ENCODE assay signal across 8 cellular contexts in the genomic region with DNA sequence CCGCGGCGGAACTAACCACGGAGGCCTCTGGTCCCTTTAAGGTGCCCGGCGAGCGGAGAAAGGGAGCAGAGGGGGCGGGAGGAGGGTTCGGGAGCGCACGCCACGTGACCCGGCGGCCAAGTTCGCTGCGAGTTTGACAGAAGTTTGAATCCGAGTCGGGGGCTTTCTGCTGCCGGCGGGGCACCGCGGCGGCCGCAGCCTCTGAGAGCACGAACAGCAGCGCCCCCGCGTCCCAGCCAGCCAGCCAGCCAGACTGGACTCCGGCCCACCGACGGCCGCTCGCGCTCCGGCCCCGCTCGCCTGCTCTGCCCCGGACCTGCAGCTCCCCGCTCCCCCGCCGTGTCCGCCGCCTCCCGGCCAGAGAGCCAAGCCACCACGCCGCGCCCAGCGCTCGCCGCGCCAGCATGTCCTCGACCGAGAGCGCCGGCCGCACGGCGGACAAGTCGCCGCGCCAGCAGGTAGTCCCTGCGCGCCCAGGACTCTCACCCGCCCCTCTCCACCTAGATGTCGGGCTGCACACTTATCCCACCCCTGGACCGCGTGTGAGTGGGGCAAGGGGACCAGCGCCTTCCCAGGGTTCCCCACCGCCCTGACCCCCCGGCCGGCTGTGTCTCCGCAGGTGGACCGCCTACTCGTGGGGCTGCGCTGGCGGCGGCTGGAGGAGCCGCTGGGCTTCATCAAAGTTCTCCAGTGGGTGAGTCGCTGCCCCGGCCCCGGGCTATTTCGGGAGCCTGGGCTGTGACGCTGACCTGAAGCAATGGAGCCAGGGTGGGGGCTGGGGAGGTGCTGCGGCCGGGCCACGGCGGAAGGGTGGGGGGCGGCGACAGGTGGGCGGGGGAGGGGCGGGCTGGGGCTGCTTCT. TPM values are rescaled to one million over a fixed set of nuclear protein-coding genes. Genes with fewer than 3 reads are reported as not detected.
DNase-seq lines count a peak whose midpoint lies in the region; ATAC-seq, FAIRE-seq and TF ChIP-seq lines count a peak whose summit lies in the region.

SYPL2 (plus strand) TSS at position 107 of the 861 bp plus-strand sequence; CDS start at position 405, 298 bp downstream.

- CTCF ChIA-PET in BJ (lab: Yijun Ruan, JAX) (interaction anchor here (0.5 to 1.2 kb wide), 3 partner anchors 17 to 62 kb away, joined by 3 to 5 read pairs (median 4); no protein-coding TSS in a partner anchor), IMR-90 (lab: Yijun Ruan, JAX) (interaction anchor here (0.5 kb wide), 1 partner anchor 83 kb away, joined by 4 read pairs; no protein-coding TSS in a partner anchor)

- no peak within 1 kb of the TSS for H3K18ac ChIP-seq in IMR-90 (ENCODE audit: low read depth, low read length)

- no peak within 1 kb of the TSS for H2BK15ac ChIP-seq in IMR-90 (ENCODE audit: low read depth, low read length)

- H3K9me3 ChIP-seq in IMR-90 (ENCODE audit: control insufficient read depth, insufficient read depth, low read length) (no peaks in the 10 kb centered on the region), keratinocyte (ENCODE audit: control insufficient read depth, low read depth, low read length) (no peaks in the 10 kb centered on the region)

- H3K4me3 ChIP-seq in BJ (ENCODE audit: low read depth, low read length) (peak within 1 kb of the TSS; percentile 83), IMR-90 (ENCODE audit: insufficient read depth, low read depth, low read length) (peak within 1 kb of the TSS; percentile 57), brain microvascular endothelial cell (ENCODE audit: low read depth, low read length) (peak within 1 kb of the TSS; percentile 49), keratinocyte (ENCODE audit: control insufficient read depth in 2 of 3, extremely low read depth in 1 of 3, insufficient read depth in 2 of 3, low read depth in 1 of 3, low read length in 3 of 3) (peak within 1 kb of the TSS in 2 of 3 experiments; percentile 16 to 33)

- H2BK5ac ChIP-seq in IMR-90 (ENCODE audit: low read depth, low read length, poor library complexity, severe bottlenecking): no peak within 1 kb of the TSS

- H3K79me1 ChIP-seq in IMR-90 (ENCODE audit: low read depth in 1 of 2, low read length in 2 of 2): no peaks in the 10 kb centered on the region

- H3K56ac ChIP-seq in IMR-90 (ENCODE audit: extremely low read depth, insufficient read depth, low read length): no peak within 1 kb of the TSS

- in situ Hi-C loops in IMR-90 (cut with MboI; ENCODE audit: low sequenced_read_pairs) (no loop called here), brain microvascular endothelial cell (cut with HindIII; ENCODE audit: low pct_ligation_motif_present, low sequenced_read_pairs) (no loop called here)

- H3K27ac ChIP-seq in IMR-90 (ENCODE audit: insufficient read depth, low read length) (no peak within 1 kb of the TSS), brain microvascular endothelial cell (no peak within 1 kb of the TSS), keratinocyte (ENCODE audit: control insufficient read depth, insufficient read depth, low read length) (no peak within 1 kb of the TSS)

- TF ChIP-seq RAD21 in IMR-90 (IDR thresholded peaks at IDR 0.05; ENCODE audit: low read length): no peak

- peak within 1 kb of the TSS; percentile 88 for H2AFZ ChIP-seq in IMR-90 (replicated peaks; ENCODE audit: low read length, poor library complexity)
- no peak within 1 kb of the TSS for H2AFZ ChIP-seq in keratinocyte (ENCODE audit: control insufficient read depth, low read length)

- H2AK9ac ChIP-seq in IMR-90 (replicated peaks; ENCODE audit: low read depth, low read length, poor library complexity): no peak within 1 kb of the TSS

- no peaks in the 10 kb centered on the region for H3K9me3 Mint-ChIP-seq in stimulated activated memory B cell treated with anti-CD40 and anti-IgM and Interleukin-4, amounts not matched to agents 10 μg/mL and 1 μg/mL and 100 μg/mL, for 72 hours

- no peaks in the 10 kb centered on the region for H3K36me3 Mint-ChIP-seq in stimulated activated memory B cell treated with anti-CD40 and anti-IgM and Interleukin-4, amounts not matched to agents 10 μg/mL and 1 μg/mL and 100 μg/mL, for 72 hours

- no peaks in the 10 kb centered on the region for H3K9me1 ChIP-seq in IMR-90 (ENCODE audit: insufficient read depth, low read length)
- H3K9me1 ChIP-seq in keratinocyte (ENCODE audit: control insufficient read depth, extremely low read depth, insufficient read depth, low read length): no peaks in the 10 kb centered on the region

- no peaks in the 10 kb centered on the region for H3K4me1 ChIP-seq in IMR-90 (ENCODE audit: control insufficient read depth, insufficient read depth, low read length)
- H3K4me1 ChIP-seq in keratinocyte (ENCODE audit: control insufficient read depth, extremely low read depth, insufficient read depth, low read length): no peaks in the 10 kb centered on the region

- H4K8ac ChIP-seq in IMR-90 (ENCODE audit: low read depth in 2 of 2, low read length in 2 of 2): peak within 1 kb of the TSS in 1 of 2 experiments; percentile 21; a peak in 2 of 4 replicates

- peaks cover 5% of the 10 kb centered on the region for H3K4me1 Mint-ChIP-seq in stimulated activated memory B cell treated with anti-CD40 and anti-IgM and Interleukin-4, amounts not matched to agents 10 μg/mL and 1 μg/mL and 100 μg/mL, for 72 hours

- no peaks in the 10 kb centered on the region for H3K27me3 ChIP-seq in BJ (ENCODE audit: control insufficient read depth, insufficient read depth, low read length)
- peaks cover 64% of the 10 kb centered on the region for H3K27me3 ChIP-seq in IMR-90 (ENCODE audit: control insufficient read depth, insufficient read depth, low read length)
- peaks cover 64% of the 10 kb centered on the region for H3K27me3 ChIP-seq in brain microvascular endothelial cell (replicated peaks)
- H3K27me3 ChIP-seq in keratinocyte (ENCODE audit: control insufficient read depth, extremely low read depth, insufficient read depth, low read length): peaks cover 67% of the 10 kb centered on the region

- H3K36me3 ChIP-seq in BJ (ENCODE audit: control insufficient read depth, insufficient read depth, low read length): no peaks in the 10 kb centered on the region
- no peaks in the 10 kb centered on the region for H3K36me3 ChIP-seq in IMR-90 (ENCODE audit: control insufficient read depth, insufficient read depth, low read length)
- H3K36me3 ChIP-seq in brain microvascular endothelial cell (replicated peaks): no peaks in the 10 kb centered on the region
- H3K36me3 ChIP-seq in keratinocyte (ENCODE audit: control insufficient read depth in 2 of 2, extremely low read depth in 1 of 2, insufficient read depth in 2 of 2, low read length in 2 of 2): no peaks in the 10 kb centered on the region

- intact Hi-C loops in IMR-90 (cut with micrococcal nuclease): no loop called here

- no peak within 1 kb of the TSS for H4K91ac ChIP-seq in IMR-90 (ENCODE audit: insufficient read depth, low read depth, low read length)

- no TSS peak for BruUV-seq in IMR-90 (replicated peaks; lab: Mats Ljungman, UMichigan)

- H4K5ac ChIP-seq in IMR-90 (ENCODE audit: low read depth, low read length): no peak within 1 kb of the TSS

- H4K20me1 ChIP-seq in IMR-90 (ENCODE audit: insufficient read depth, low read length): no peaks in the 10 kb centered on the region
- no peaks in the 10 kb centered on the region for H4K20me1 ChIP-seq in keratinocyte (ENCODE audit: control insufficient read depth, extremely low read depth, insufficient read depth, low read length)

- H2BK120ac ChIP-seq in IMR-90 (ENCODE audit: low read depth, low read length): no peak within 1 kb of the TSS

- H3K4me2 ChIP-seq in IMR-90 (ENCODE audit: low read depth, low read length) (peak within 1 kb of the TSS; percentile 55), keratinocyte (ENCODE audit: control insufficient read depth, extremely low read depth, insufficient read depth, low read depth, low read length) (peak within 1 kb of the TSS; percentile 51)

- no peak within 1 kb of the TSS for H3K4ac ChIP-seq in IMR-90 (ENCODE audit: low read depth, low read length)

- dilution Hi-C loops in IMR-90 (cut with HindIII; ENCODE audit: low sequenced_read_pairs, unreplicated experiment) (no loop called here), keratinocyte (cut with MboI; ENCODE audit: extremely low pct_ligation_motif_present, low sequenced_read_pairs) (no loop called here)

- DNase-seq in BJ (ENCODE audit: low read depth) (no peak), IMR-90 (peak; percentile 12), brain microvascular endothelial cell (no peak), keratinocyte (ENCODE audit: low read depth, low spot score) (no peak), NCI-H1694 (lab: John Stamatoyannopoulos, UW) (no peak), NCI-H1694 treated with DMSO at 0.1 percent for 48 hours (lab: John Stamatoyannopoulos, UW) (no peak)

- H3K27me3 Mint-ChIP-seq in stimulated activated memory B cell treated with anti-CD40 and anti-IgM and Interleukin-4, amounts not matched to agents 10 μg/mL and 1 μg/mL and 100 μg/mL, for 72 hours: peaks cover 92% of the 10 kb centered on the region

- H2AK5ac ChIP-seq in IMR-90 (ENCODE audit: low read depth, low read length): no peak within 1 kb of the TSS

- no peaks in the 10 kb centered on the region for H3K79me2 ChIP-seq in keratinocyte (ENCODE audit: control insufficient read depth, insufficient read depth, low read length)

- TF ChIP-seq POLR2A in IMR-90 (IDR thresholded peaks at IDR 0.05; ENCODE audit: low read depth, low read length): no peak

- peak within 1 kb of the TSS; percentile 38 for H3K4me3 Mint-ChIP-seq in stimulated activated memory B cell treated with anti-CD40 and anti-IgM and Interleukin-4, amounts not matched to agents 10 μg/mL and 1 μg/mL and 100 μg/mL, for 72 hours

- ATAC-seq in IMR-90 (ENCODE audit: low read depth) (peak; percentile 81), GM21723 (IDR thresholded peaks at IDR 0.05; ENCODE audit: unreplicated experiment) (no peak)
- ATAC-seq in stimulated activated memory B cell treated with anti-CD40 and anti-IgM and Interleukin-4, amounts not matched to agents 10 μg/mL and 1 μg/mL and 100 μg/mL, for 72 hours: no peak

- H3K23ac ChIP-seq in IMR-90 (ENCODE audit: low read depth, low read length): no peak within 1 kb of the TSS; the same call in 1 of the 2 replicates

- no peak within 1 kb of the TSS for H3K14ac ChIP-seq in IMR-90 (replicated peaks; ENCODE audit: low read depth, low read length)

- H3K9ac ChIP-seq in IMR-90 (ENCODE audit: low read depth, low read length) (no peak within 1 kb of the TSS), keratinocyte (ENCODE audit: control insufficient read depth, extremely low read depth, insufficient read depth, low read length) (no peak within 1 kb of the TSS)

- H2BK20ac ChIP-seq in IMR-90 (ENCODE audit: low read depth, low read length): no peak within 1 kb of the TSS

- FAIRE-seq in keratinocyte (lab: Jason Lieb, UNC): no peak

- TF ChIP-seq CTCF in BJ (IDR thresholded peaks at IDR 0.05; ENCODE audit: insufficient read depth, low read depth, low read length) (no peak), IMR-90 (conservative IDR thresholded peaks at IDR 0.05; ENCODE audit: low read depth, low read length) (no peak), brain microvascular endothelial cell (IDR thresholded peaks at IDR 0.05; ENCODE audit: low read depth, low read length, missing control alignments) (no peak), keratinocyte (optimal IDR thresholded peaks at IDR 0.05 in 1 of 3, IDR thresholded peaks at IDR 0.05 in 1 of 3, conservative IDR thresholded peaks at IDR 0.05 in 1 of 3; ENCODE audit: extremely low read depth in 1 of 3, insufficient read depth in 2 of 3, low read length in 3 of 3) (no peak)

- POLR2A ChIA-PET in BJ (lab: Charles Lee) (no interaction called here), IMR-90 (lab: Charles Lee; ENCODE audit: unreplicated experiment) (no interaction called here)

- H3K27ac Mint-ChIP-seq in stimulated activated memory B cell treated with anti-CD40 and anti-IgM and Interleukin-4, amounts not matched to agents 10 μg/mL and 1 μg/mL and 100 μg/mL, for 72 hours: no peak within 1 kb of the TSS

- 1% methylated on average over 30 of the region's 91 CpGs; no CpG with 5 or more reads in 1 of the 2 experiments for WGBS in IMR-90 (ENCODE audit: extremely low coverage in 2 of 2, insufficient read length in 1 of 2), 2 experiments

RNA-seq across cellular contexts. Expression of gene SYPL2, which starts in this region (rescaled TPM):
- polyA plus RNA-seq in BJ (2011; rRNA removed) (58.8 and 73.1 TPM in 2 replicates), IMR-90 (2012; rRNA removed) (0.55 and 0.65 TPM in 2 replicates), keratinocyte (not detected in 3 replicates)
- 27.8 and 31.3 TPM in 2 replicates for polyA minus RNA-seq in BJ (2011; rRNA and poly(A)+ RNA removed)
- under 0.01 TPM in 2 replicates for total RNA-seq in IMR-90 (2012; rRNA removed)
- polyA plus RNA-seq in IMR-90 (2012; cell fraction: cytosol; rRNA removed): 0.18 and 0.23 TPM in 2 replicates
- 0.46 and 0.94 TPM in 2 replicates for polyA plus RNA-seq in IMR-90 (2012; cell fraction: nucleus; rRNA removed; ENCODE audit: low replicate concordance)
- polyA plus RNA-seq in keratinocyte (2011; ENCODE audit: low read depth): not detected
- polyA plus RNA-seq in keratinocyte (2011; cell fraction: cytosol; rRNA removed): not detected in 2 replicates
- polyA plus RNA-seq in keratinocyte (2011; cell fraction: nucleus; rRNA removed): not detected in 2 replicates
- polyA plus RNA-seq in keratinocyte (2012; ENCODE audit: low replicate concordance): not detected in 2 replicates
- polyA minus RNA-seq in keratinocyte: not detected in 3 replicates
- polyA minus RNA-seq in keratinocyte (2011; cell fraction: cytosol; rRNA and poly(A)+ RNA removed): not detected
- not detected in 2 replicates for polyA minus RNA-seq in keratinocyte (2011; cell fraction: nucleus; rRNA and poly(A)+ RNA removed)

Comparison
In these comparisons a context has a peak if more than half of its experiments do, and no peak if none do; other contexts are left out.
1. RNA of gene SYPL2 (polyA plus RNA-seq): 58.8 to 73.1 TPM in BJ; 0.18 to 0.94 TPM in IMR-90 and not detected in keratinocyte; every median in the first group is over 10 times any median in the second.
2. Peak in DNase-seq, ATAC-seq, H3K4me3 ChIP-seq and H3K4me2 ChIP-seq in IMR-90; RNA of the gene not detected or under 1 TPM.
3. H3K4me3 ChIP-seq: peak in every context shown above with its lines; median percentile 83 in BJ; 57 in IMR-90; 49 in brain microvascular endothelial cell; 24 in keratinocyte.